ENCODE assay signal across 11 cellular contexts in genomic region chr11:114062272-114062671, GRCh38. TPM values are rescaled to one million over a fixed set of nuclear protein-coding genes. Genes with fewer than 3 reads are reported as not detected.
DNase-seq lines count a peak whose midpoint lies in the region; ATAC-seq and TF ChIP-seq lines count a peak whose summit lies in the region.
"Had no signal": no experiment of that assay in that cellular context is flagged by ENCODE, and none has a peak within 500 bp of the region (broad histone marks: within the 10 kb centered on the region; RNA-seq: fewer than 3 reads in every experiment).

No MANE protein-coding gene starts in this region.

- 90 to 92% methylated on average over 9 of the region's 9 CpGs for WGBS in heart right ventricle, 2 donors

- no peaks in the 10 kb centered on the region for H3K9me3 ChIP-seq in heart right ventricle
- H3K9me3 ChIP-seq in breast epithelium, result no peaks in the 10 kb centered on the region
- H3K9me3 ChIP-seq in uterus, result no peaks in the 10 kb centered on the region
- no peaks in the 10 kb centered on the region for H3K9me3 ChIP-seq in colonic mucosa
- H3K9me3 ChIP-seq: pancreas had no signal

- ATAC-seq in heart right ventricle, result no peak
- ATAC-seq in Right ventricle myocardium inferior, result no peak

- peaks cover 68% of the 10 kb centered on the region for H3K4me1 Mint-ChIP-seq in nephron progenitor cell

- no peak overlapping the region for H3K27ac Mint-ChIP-seq in nephron progenitor cell

- TF ChIP-seq CTCF in heart right ventricle (IDR thresholded peaks at IDR 0.05) (no peak), breast epithelium (IDR thresholded peaks at IDR 0.05) (no peak), nephron progenitor cell (IDR thresholded peaks at IDR 0.05) (no peak), uterus (IDR thresholded peaks at IDR 0.05) (no peak), colonic mucosa (IDR thresholded peaks at IDR 0.05) (no peak)

- H3K27me3 Mint-ChIP-seq in nephron progenitor cell (ENCODE audit: low read depth, poor library complexity), result peaks cover 6% of the 10 kb centered on the region

- H3K27ac ChIP-seq in heart right ventricle, result peak overlapping the region in 8 of 10 donors; percentile 34 to 99 (median 97)
- H3K27ac ChIP-seq in breast epithelium, result peak overlapping the region; percentile 6 to 59
- peak overlapping the region; percentile 99 to 100 for H3K27ac ChIP-seq in uterus
- no peak overlapping the region for H3K27ac ChIP-seq in colonic mucosa

- H3K9me3 Mint-ChIP-seq in nephron progenitor cell, result no peaks in the 10 kb centered on the region

- peaks cover 20% of the 10 kb centered on the region for H3K36me3 Mint-ChIP-seq in nephron progenitor cell (ENCODE audit: low read depth)

- H3K36me3 ChIP-seq in heart right ventricle (peaks cover 0 to 45% (median 25%) of the 10 kb centered on the region in 9 donors), breast epithelium (peaks cover 3% of the 10 kb centered on the region), uterus (no peaks in the 10 kb centered on the region), colonic mucosa (no peaks in the 10 kb centered on the region)

- H3K4me1 ChIP-seq in heart right ventricle (peaks cover 33 to 79% (median 75%) of the 10 kb centered on the region in 9 donors), breast epithelium (peaks cover 8 to 14% of the 10 kb centered on the region in 2 donors), uterus (peaks cover 0 to 16% of the 10 kb centered on the region in 2 donors), colonic mucosa (peaks cover 7% of the 10 kb centered on the region)

- DNase-seq in heart right ventricle (no peak), Right ventricle myocardium inferior (ENCODE audit: missing footprints) (no peak), breast epithelium (ENCODE audit: low spot score in 2 of 2) (no peak), nephron progenitor cell (no peak), uterus (no peak), cerebellar nuclear complex (lab: John Stamatoyannopoulos, UW) (no peak), activated gamma-delta T cell treated with Interleukin-2 at 50 U/mL for 16 hours (no peak), colonic mucosa (no peak)
- DNase-seq: Karpas-422 had no signal

- peak overlapping the region; percentile 93 for H3K4me3 Mint-ChIP-seq in nephron progenitor cell

- TF ChIP-seq POLR2A in breast epithelium (IDR thresholded peaks at IDR 0.05), result no peak
- TF ChIP-seq POLR2A in uterus (IDR thresholded peaks at IDR 0.05), result no peak

- intact Hi-C loops in heart right ventricle (cut with DNase I), result loop anchor here in 7 of 10 donors (5.0 to 10.0 kb wide), 10 partner anchors 50 to 193 kb away; no protein-coding TSS in a partner anchor
- intact Hi-C loops in Right ventricle myocardium inferior (cut with DNase I), result loop anchor here (5.0 kb wide), 1 partner anchor 65 kb away; no protein-coding TSS in a partner anchor
- intact Hi-C loops in breast epithelium (cut with DNase I; ENCODE audit: low total_unique reads), result no loop called here
- intact Hi-C loops in uterus (cut with DNase I; ENCODE audit: low total_unique reads), result loop anchor here (10.0 kb wide), 1 partner anchor 63 kb away; no protein-coding TSS in a partner anchor
- intact Hi-C loops in colonic mucosa (cut with DNase I), result loop anchor here (5.0 kb wide), 1 partner anchor 120 kb away; no protein-coding TSS in a partner anchor

- H3K9ac ChIP-seq in colonic mucosa (ENCODE audit: low read depth in 2 of 2, low read length in 2 of 2), result no peak overlapping the region

- H3K4me3 ChIP-seq in heart right ventricle (peak overlapping the region in 6 of 10 donors; percentile 81 to 97 (median 94)), breast epithelium (peak overlapping the region; percentile 85 to 100 (median 94)), uterus (peak overlapping the region; percentile 98), colonic mucosa (no peak overlapping the region)

- H3K27me3 ChIP-seq in heart right ventricle (peaks cover 0 to 14% (median 0%) of the 10 kb centered on the region in 7 donors), breast epithelium (no peaks in the 10 kb centered on the region), uterus (no peaks in the 10 kb centered on the region), colonic mucosa (peaks cover 8% of the 10 kb centered on the region)
- H3K27me3 ChIP-seq: pancreas had no signal

RNA-seq across cellular contexts. Expression of gene ZBTB16, which starts 2.8 kb away (rescaled TPM):
- total RNA-seq in heart right ventricle (100 to 1,000 TPM in 1 of 10 donors, 10 to 100 TPM in 9; 18.3 to 108 (median 72.9) TPM), Right ventricle myocardium inferior (78.1 TPM), breast epithelium (100 to 1,000 TPM; 236 to 358 (median 271) TPM), uterus (100 to 1,000 TPM in 3 of 4 donors, 10 to 100 TPM in 1; 25.5 to 302 (median 151) TPM), colonic mucosa (10 to 100 TPM in 1 of 2 donors, 1 to 10 TPM in 1; 2.0 to 13.7 TPM)
- 10 to 100 TPM; 21.1 to 39.6 TPM for polyA plus RNA-seq in heart right ventricle
- total RNA-seq: OCI-LY7 had no signal
